Comparison of ENCODE assay signal across 8 cellular contexts in genomic region chr19:41860419-41861097, GRCh38. TPM values are rescaled to one million over a fixed set of nuclear protein-coding genes. Genes with fewer than 3 reads are reported as not detected.
DNase-seq lines count a peak whose midpoint lies in the region; ATAC-seq, FAIRE-seq and TF ChIP-seq lines count a peak whose summit lies in the region.

No MANE protein-coding gene starts in this region.

- TF ChIP-seq CTCF in CD8-positive, alpha-beta T cell (IDR thresholded peaks at IDR 0.05): no peak
- no peak for TF ChIP-seq CTCF in brain (conservative IDR thresholded peaks at IDR 0.05)
- TF ChIP-seq CTCF in HepG2 (CRISPR knock-in tag; IDR thresholded peaks at IDR 0.05): no peak
- no peak for TF ChIP-seq CTCF in thoracic aorta (IDR thresholded peaks at IDR 0.05)

- peak in 3 of 7 experiments; percentile 23 to 43 (median 27) for DNase-seq in CD8-positive, alpha-beta T cell
- DNase-seq in Karpas-422 (peak; percentile 61), HepG2 (ENCODE audit: low spot score) (no peak), thoracic aorta (ENCODE audit: low spot score) (no peak), RKO (ENCODE audit: low spot score) (no peak), AML-193 (lab: John Stamatoyannopoulos, UW) (no peak), medulla oblongata (ENCODE audit: extremely low spot score) (no peak)

- peak overlapping the region; percentile 94 for H3K4me3 Mint-ChIP-seq in CD8-positive, alpha-beta T cell
- peak overlapping the region; percentile 93 to 98 (median 95) for H3K4me3 Mint-ChIP-seq in brain

- TF ChIP-seq RAD21 in HepG2 (CRISPR knock-in tag; IDR thresholded peaks at IDR 0.05): no peak

- H3K79me2 ChIP-seq in Karpas-422 (ENCODE audit: low read length) (peaks cover 45% of the 10 kb centered on the region), HepG2 (ENCODE audit: insufficient read depth, low read length) (peaks cover 54% of the 10 kb centered on the region)

- H3K4me2 ChIP-seq in Karpas-422 (ENCODE audit: low read depth, low read length, poor library complexity, severe bottlenecking) (peak overlapping the region; percentile 81), HepG2 (ENCODE audit: low read depth, low read length) (peak overlapping the region; percentile 87)

- in situ Hi-C loops in HepG2 (cut with HindIII; ENCODE audit: extremely low pct_ligation_motif_present, low pct_unique_long_range_greater_than_20kb): no loop called here

- WGBS in HepG2 (ENCODE audit: low lambda C conversion rate): 1% methylated on average over 14 of the region's 45 CpGs

- no peaks in the 10 kb centered on the region for H3K9me3 Mint-ChIP-seq in CD8-positive, alpha-beta T cell
- no peaks in the 10 kb centered on the region for H3K9me3 Mint-ChIP-seq in brain

- peaks cover 53% of the 10 kb centered on the region for H3K4me1 Mint-ChIP-seq in CD8-positive, alpha-beta T cell (ENCODE audit: low read depth)
- H3K4me1 Mint-ChIP-seq in brain: peaks cover 45% of the 10 kb centered on the region

- POLR2A ChIA-PET in CD8-positive, alpha-beta T cell (lab: Charles Lee): interaction anchor here (0.7 to 4.7 kb wide), 20 partner anchors 8 to 174 kb away, joined by 3 to 120 read pairs (median 7); partner anchors contain the start of genes ARHGEF1, ERFL and RABAC1
- POLR2A ChIA-PET in HepG2 (lab: Yijun Ruan, JAX): interaction anchor here (0.7 to 3.6 kb wide), 13 partner anchors 10 to 668 kb away, joined by 3 to 72 read pairs (median 5); partner anchors contain the start of genes CEACAM1, DMAC2, HNRNPUL1 and RABAC1

- no peak for FAIRE-seq in HepG2 (lab: Jason Lieb, UNC)

- peak overlapping the region; percentile 93 for H3K27ac Mint-ChIP-seq in CD8-positive, alpha-beta T cell
- H3K27ac Mint-ChIP-seq in brain: peak overlapping the region; percentile 92 to 97 (median 95)

- CTCF ChIA-PET in CD8-positive, alpha-beta T cell (lab: Charles Lee): interaction anchor here (0.9 to 4.6 kb wide), 18 partner anchors 8 to 97 kb away, joined by 3 to 56 read pairs (median 6); partner anchors contain the start of genes ARHGEF1, CD79A and ERFL
- CTCF ChIA-PET in HepG2 (lab: Yijun Ruan, JAX; ENCODE audit: low intra/inter-chr PET ratio, low total read pairs): no interaction called here

- no peak for ATAC-seq in CD8-positive, alpha-beta T cell
- ATAC-seq in HepG2 (no peak), thoracic aorta (ENCODE audit: insufficient number of reproducible peaks, low FRiP score, low read depth) (no peak)

- H3K36me3 Mint-ChIP-seq in CD8-positive, alpha-beta T cell: peaks cover 51% of the 10 kb centered on the region
- H3K36me3 Mint-ChIP-seq in brain: peaks cover 51% of the 10 kb centered on the region

- H3K9ac ChIP-seq in Karpas-422 (ENCODE audit: low read length): peak overlapping the region; percentile 100
- H3K9ac ChIP-seq in HepG2 (ENCODE audit: insufficient read depth, low read depth, low read length): peak overlapping the region; percentile 99

- H3K9me2 ChIP-seq in Karpas-422 (replicated peaks; ENCODE audit: insufficient read depth, low read length): no peaks in the 10 kb centered on the region

- intact Hi-C loops in CD8-positive, alpha-beta T cell (cut with DNase I, micrococcal nuclease): loop anchor here (1.0 kb wide), 4 partner anchors 11 to 27 kb away; no protein-coding TSS in a partner anchor
- intact Hi-C loops in HepG2 (cut with micrococcal nuclease; ENCODE audit: unreplicated experiment): no loop called here

- no peak overlapping the region for H2AFZ ChIP-seq in Karpas-422 (ENCODE audit: low read length)
- H2AFZ ChIP-seq in HepG2 (ENCODE audit: low read length): no peak overlapping the region

- no peaks in the 10 kb centered on the region for H3K27me3 ChIP-seq in CD8-positive, alpha-beta T cell (ENCODE audit: insufficient read depth, low read length)
- H3K27me3 ChIP-seq in Karpas-422 (ENCODE audit: low read length) (no peaks in the 10 kb centered on the region), HepG2 (ENCODE audit: control insufficient read depth in 1 of 2, insufficient read depth in 2 of 2, low read length in 2 of 2) (peaks cover 0 to 4% of the 10 kb centered on the region in 2 experiments; a peak in 1 of 5 replicates), thoracic aorta (replicated peaks; ENCODE audit: insufficient read depth) (no peaks in the 10 kb centered on the region)

- BruUV-seq in HepG2 (replicated peaks; lab: Mats Ljungman, UMichigan): no TSS peak

- peaks cover 52% of the 10 kb centered on the region for H3K4me1 ChIP-seq in CD8-positive, alpha-beta T cell (ENCODE audit: insufficient read depth, low read length)
- H3K4me1 ChIP-seq in Karpas-422 (ENCODE audit: low read length) (peaks cover 47% of the 10 kb centered on the region), HepG2 (ENCODE audit: insufficient read depth, low read length) (peaks cover 52% of the 10 kb centered on the region), thoracic aorta (ENCODE audit: control insufficient read depth in 1 of 2, low read depth in 2 of 2) (peaks cover 22 to 30% of the 10 kb centered on the region in 2 donors)

- H3K4me3 ChIP-seq in CD8-positive, alpha-beta T cell (ENCODE audit: low read depth, low read length): peak overlapping the region; percentile 92
- peak overlapping the region; percentile 96 for H3K4me3 ChIP-seq in Karpas-422 (ENCODE audit: low read length)
- peak overlapping the region; percentile 85 to 99 (median 95) for H3K4me3 ChIP-seq in HepG2 (replicated peaks in 1 of 3; ENCODE audit: insufficient read depth in 1 of 3, low read depth in 2 of 3, low read length in 3 of 3)
- H3K4me3 ChIP-seq in thoracic aorta: peak overlapping the region; percentile 96

- H3K36me3 ChIP-seq in CD8-positive, alpha-beta T cell (ENCODE audit: insufficient read depth, low read length): peaks cover 39% of the 10 kb centered on the region
- peaks cover 47% of the 10 kb centered on the region for H3K36me3 ChIP-seq in Karpas-422 (ENCODE audit: insufficient read depth, low read length)
- peaks cover 23 to 48% of the 10 kb centered on the region in 2 experiments for H3K36me3 ChIP-seq in HepG2 (replicated peaks in 1 of 2; ENCODE audit: control insufficient read depth in 1 of 2, insufficient read depth in 2 of 2, low read length in 2 of 2)
- peaks cover 36% of the 10 kb centered on the region for H3K36me3 ChIP-seq in thoracic aorta

- no peaks in the 10 kb centered on the region for H3K9me3 ChIP-seq in CD8-positive, alpha-beta T cell (ENCODE audit: low read length)
- no peaks in the 10 kb centered on the region for H3K9me3 ChIP-seq in Karpas-422 (ENCODE audit: low read length)
- H3K9me3 ChIP-seq in HepG2 (ENCODE audit: low read length): no peaks in the 10 kb centered on the region
- H3K9me3 ChIP-seq in thoracic aorta: no peaks in the 10 kb centered on the region

- TF ChIP-seq EP300 in HepG2 (IDR thresholded peaks at IDR 0.05; ENCODE audit: low read depth in 2 of 2, low read length in 2 of 2) (no peak), HepG2 (CRISPR knock-in tag; IDR thresholded peaks at IDR 0.05; ENCODE audit: borderline replicate concordance) (0 out of 2 replicates have a peak, but pooled peaks have one; percentile 16)

- H4K20me1 ChIP-seq in Karpas-422 (ENCODE audit: insufficient read depth, low read depth, low read length) (peaks cover 45% of the 10 kb centered on the region; the same call in 1 of the 2 replicates), HepG2 (ENCODE audit: insufficient read depth, low read length) (peaks cover 47% of the 10 kb centered on the region)

- peaks cover 4% of the 10 kb centered on the region for H3K27me3 Mint-ChIP-seq in CD8-positive, alpha-beta T cell (ENCODE audit: low read depth)
- H3K27me3 Mint-ChIP-seq in brain: peaks cover under 1% of the 10 kb centered on the region

- peak overlapping the region; percentile 79 for H3K27ac ChIP-seq in CD8-positive, alpha-beta T cell (ENCODE audit: low read depth, low read length)
- H3K27ac ChIP-seq in Karpas-422 (ENCODE audit: low read length) (peak overlapping the region; percentile 89), HepG2 (ENCODE audit: extremely low read length, insufficient read depth, low read length) (peak overlapping the region; percentile 84), thoracic aorta (peak overlapping the region; percentile 95)

- TF ChIP-seq POLR2A in HepG2 (IDR thresholded peaks at IDR 0.05; ENCODE audit: insufficient read depth in 1 of 2, low read depth in 2 of 2, low read length in 2 of 2): peak in 1 of 2 experiments; percentile 6; a peak in 1 of 4 replicates

RNA-seq across cellular contexts. Expression of gene RPS19, which starts 0.5 kb away (rescaled TPM):
- 1,000 to 10,000 TPM; 3,663 to 3,781 TPM for total RNA-seq in CD8-positive, alpha-beta T cell
- 2,482 and 3,478 TPM in 2 replicates for total RNA-seq in Karpas-422 (2014; rRNA removed; shearing (Covaris generic); ENCODE audit: low replicate concordance)
- polyA plus RNA-seq in brain (ENCODE audit: insufficient read depth, low read depth, low replicate concordance) (3,429 TPM), HepG2 (2011; rRNA removed) (1,633 and 1,983 TPM in 2 replicates)
- total RNA-seq in HepG2 (2016; rRNA removed; fragmentation: Illumina TruSeq; extraction: Trizol) (4,758 and 5,028 TPM in 2 replicates), thoracic aorta (100 to 1,000 TPM; 347 to 429 TPM)
- total RNA-seq in HepG2 (2016; cell fraction: cytosol; rRNA removed; fragmentation: Illumina TruSeq; extraction: Trizol; ENCODE audit: low read depth): 8,990 and 9,707 TPM in 2 replicates
- total RNA-seq in HepG2 (2016; cell fraction: insoluble cytoplasmic fraction; rRNA removed; fragmentation: Illumina TruSeq; extraction: Trizol): 4,892 and 5,330 TPM in 2 replicates
- 12,897 and 13,497 TPM in 2 replicates for total RNA-seq in HepG2 (2016; cell fraction: membrane; rRNA removed; fragmentation: Illumina TruSeq; extraction: Trizol)
- total RNA-seq in HepG2 (2016; cell fraction: nucleus; rRNA removed; fragmentation: Illumina TruSeq; extraction: Trizol): 1,659 and 1,838 TPM in 2 replicates
- 4,354 and 8,495 TPM in 2 replicates for polyA plus RNA-seq in HepG2 (2011; cell fraction: cytosol; rRNA removed)
- 1,845 and 2,001 TPM in 2 replicates for polyA plus RNA-seq in HepG2 (2011; cell fraction: nucleus; rRNA removed)
- 3,093 and 4,312 TPM in 2 replicates for polyA plus RNA-seq in HepG2 (2012)
- polyA plus RNA-seq in HepG2 (2016; cell fraction: cytosol; fragmentation: Illumina TruSeq; extraction: Trizol; ENCODE audit: low read depth): 10,211 and 10,944 TPM in 2 replicates
- 4,747 and 4,833 TPM in 2 replicates for polyA plus RNA-seq in HepG2 (2016; cell fraction: insoluble cytoplasmic fraction; fragmentation: Illumina TruSeq; extraction: Trizol; ENCODE audit: low read depth)
- 11,477 and 11,931 TPM in 2 replicates for polyA plus RNA-seq in HepG2 (2016; cell fraction: membrane; fragmentation: Illumina TruSeq; extraction: Trizol; ENCODE audit: low read depth)
- polyA plus RNA-seq in HepG2 (2016; cell fraction: nucleus; fragmentation: Illumina TruSeq; extraction: Trizol; ENCODE audit: insufficient read depth, low read depth): 2,975 and 3,175 TPM in 2 replicates
- 958 and 1,242 TPM in 2 replicates for polyA minus RNA-seq in HepG2 (2011; rRNA and poly(A)+ RNA removed; ENCODE audit: low replicate concordance)
- polyA minus RNA-seq in HepG2 (2011; cell fraction: cytosol; rRNA and poly(A)+ RNA removed): 1,380 TPM in 2 replicates
- polyA minus RNA-seq in HepG2 (2011; cell fraction: nucleus; rRNA and poly(A)+ RNA removed): 385 and 466 TPM in 2 replicates

RNA-seq across cellular contexts. Expression of gene DMRTC2, which starts 15.7 kb away (rescaled TPM):
- total RNA-seq in CD8-positive, alpha-beta T cell: not detected
- not detected in 2 replicates for total RNA-seq in Karpas-422 (2014; rRNA removed; shearing (Covaris generic); ENCODE audit: low replicate concordance)
- polyA plus RNA-seq in brain (ENCODE audit: insufficient read depth, low read depth, low replicate concordance): not detected
- not detected in 2 replicates for total RNA-seq in HepG2 (2016; rRNA removed; fragmentation: Illumina TruSeq; extraction: Trizol)
- not detected in 2 replicates for total RNA-seq in HepG2 (2016; cell fraction: cytosol; rRNA removed; fragmentation: Illumina TruSeq; extraction: Trizol; ENCODE audit: low read depth)
- total RNA-seq in HepG2 (2016; cell fraction: insoluble cytoplasmic fraction; rRNA removed; fragmentation: Illumina TruSeq; extraction: Trizol): not detected in 2 replicates
- total RNA-seq in HepG2 (2016; cell fraction: membrane; rRNA removed; fragmentation: Illumina TruSeq; extraction: Trizol): not detected in 2 replicates
- total RNA-seq in HepG2 (2016; cell fraction: nucleus; rRNA removed; fragmentation: Illumina TruSeq; extraction: Trizol): not detected in 2 replicates
- not detected in 2 replicates for polyA plus RNA-seq in HepG2 (2011; rRNA removed)
- polyA plus RNA-seq in HepG2 (2011; cell fraction: cytosol; rRNA removed): not detected in 2 replicates
- not detected in 2 replicates for polyA plus RNA-seq in HepG2 (2011; cell fraction: nucleus; rRNA removed)
- not detected in 2 replicates for polyA plus RNA-seq in HepG2 (2012)
- polyA plus RNA-seq in HepG2 (2016; cell fraction: cytosol; fragmentation: Illumina TruSeq; extraction: Trizol; ENCODE audit: low read depth): not detected in 2 replicates
- not detected in 2 replicates for polyA plus RNA-seq in HepG2 (2016; cell fraction: insoluble cytoplasmic fraction; fragmentation: Illumina TruSeq; extraction: Trizol; ENCODE audit: low read depth)
- polyA plus RNA-seq in HepG2 (2016; cell fraction: membrane; fragmentation: Illumina TruSeq; extraction: Trizol; ENCODE audit: low read depth): not detected in 2 replicates
- polyA plus RNA-seq in HepG2 (2016; cell fraction: nucleus; fragmentation: Illumina TruSeq; extraction: Trizol; ENCODE audit: insufficient read depth, low read depth): not detected in 2 replicates
- polyA minus RNA-seq in HepG2 (2011; rRNA and poly(A)+ RNA removed; ENCODE audit: low replicate concordance): not detected in 2 replicates
- polyA minus RNA-seq in HepG2 (2011; cell fraction: cytosol; rRNA and poly(A)+ RNA removed): not detected in 2 replicates
- polyA minus RNA-seq in HepG2 (2011; cell fraction: nucleus; rRNA and poly(A)+ RNA removed): not detected in 2 replicates
- total RNA-seq in thoracic aorta: not detected

RNA-seq across cellular contexts. Expression of gene LYPD4, which starts 16.1 kb away (rescaled TPM):
- not detected for total RNA-seq in CD8-positive, alpha-beta T cell
- total RNA-seq in Karpas-422 (2014; rRNA removed; shearing (Covaris generic); ENCODE audit: low replicate concordance): not detected in 2 replicates
- polyA plus RNA-seq in brain (ENCODE audit: insufficient read depth, low read depth, low replicate concordance) (not detected), HepG2 (2011; rRNA removed) (not detected in 2 replicates)
- total RNA-seq in HepG2 (2016; rRNA removed; fragmentation: Illumina TruSeq; extraction: Trizol) (not detected in 2 replicates), thoracic aorta (not detected)
- total RNA-seq in HepG2 (2016; cell fraction: cytosol; rRNA removed; fragmentation: Illumina TruSeq; extraction: Trizol; ENCODE audit: low read depth): not detected in 2 replicates
- not detected in 2 replicates for total RNA-seq in HepG2 (2016; cell fraction: insoluble cytoplasmic fraction; rRNA removed; fragmentation: Illumina TruSeq; extraction: Trizol)
- not detected in 2 replicates for total RNA-seq in HepG2 (2016; cell fraction: membrane; rRNA removed; fragmentation: Illumina TruSeq; extraction: Trizol)
- not detected in 2 replicates for total RNA-seq in HepG2 (2016; cell fraction: nucleus; rRNA removed; fragmentation: Illumina TruSeq; extraction: Trizol)
- polyA plus RNA-seq in HepG2 (2011; cell fraction: cytosol; rRNA removed): not detected in 2 replicates
- polyA plus RNA-seq in HepG2 (2011; cell fraction: nucleus; rRNA removed): not detected in 2 replicates
- polyA plus RNA-seq in HepG2 (2012): not detected in 2 replicates
- polyA plus RNA-seq in HepG2 (2016; cell fraction: cytosol; fragmentation: Illumina TruSeq; extraction: Trizol; ENCODE audit: low read depth): not detected in 2 replicates
- not detected in 2 replicates for polyA plus RNA-seq in HepG2 (2016; cell fraction: insoluble cytoplasmic fraction; fragmentation: Illumina TruSeq; extraction: Trizol; ENCODE audit: low read depth)
- polyA plus RNA-seq in HepG2 (2016; cell fraction: membrane; fragmentation: Illumina TruSeq; extraction: Trizol; ENCODE audit: low read depth): not detected in 2 replicates
- not detected in 2 replicates for polyA plus RNA-seq in HepG2 (2016; cell fraction: nucleus; fragmentation: Illumina TruSeq; extraction: Trizol; ENCODE audit: insufficient read depth, low read depth)
- not detected in 2 replicates for polyA minus RNA-seq in HepG2 (2011; rRNA and poly(A)+ RNA removed; ENCODE audit: low replicate concordance)
- polyA minus RNA-seq in HepG2 (2011; cell fraction: cytosol; rRNA and poly(A)+ RNA removed): not detected in 2 replicates
- polyA minus RNA-seq in HepG2 (2011; cell fraction: nucleus; rRNA and poly(A)+ RNA removed): not detected in 2 replicates

RNA-seq across cellular contexts. Expression of gene CD79A, which starts 16.5 kb away (rescaled TPM):
- total RNA-seq in CD8-positive, alpha-beta T cell: 10 to 100 TPM; 19.5 to 19.6 TPM
- total RNA-seq in Karpas-422 (2014; rRNA removed; shearing (Covaris generic); ENCODE audit: low replicate concordance): 970 and 1,036 TPM in 2 replicates
- polyA plus RNA-seq in brain (ENCODE audit: insufficient read depth, low read depth, low replicate concordance) (0.49 TPM), HepG2 (2011; rRNA removed) (0.24 and 0.30 TPM in 2 replicates)
- total RNA-seq in HepG2 (2016; rRNA removed; fragmentation: Illumina TruSeq; extraction: Trizol) (0.27 and 0.33 TPM in 2 replicates), thoracic aorta (not detected)
- 0.26 and 0.51 TPM in 2 replicates for total RNA-seq in HepG2 (2016; cell fraction: cytosol; rRNA removed; fragmentation: Illumina TruSeq; extraction: Trizol; ENCODE audit: low read depth)
- total RNA-seq in HepG2 (2016; cell fraction: insoluble cytoplasmic fraction; rRNA removed; fragmentation: Illumina TruSeq; extraction: Trizol): 0.24 and 0.37 TPM in 2 replicates
- 0.62 TPM in 1 of 2 replicates, not detected in the other for total RNA-seq in HepG2 (2016; cell fraction: membrane; rRNA removed; fragmentation: Illumina TruSeq; extraction: Trizol)
- 0.40 TPM in 1 of 2 replicates, not detected in the other for total RNA-seq in HepG2 (2016; cell fraction: nucleus; rRNA removed; fragmentation: Illumina TruSeq; extraction: Trizol)
- polyA plus RNA-seq in HepG2 (2011; cell fraction: cytosol; rRNA removed): 0.44 and 0.52 TPM in 2 replicates
- polyA plus RNA-seq in HepG2 (2011; cell fraction: nucleus; rRNA removed): 0.31 and 0.51 TPM in 2 replicates
- polyA plus RNA-seq in HepG2 (2012): 0.25 TPM in 1 of 2 replicates, not detected in the other
- polyA plus RNA-seq in HepG2 (2016; cell fraction: cytosol; fragmentation: Illumina TruSeq; extraction: Trizol; ENCODE audit: low read depth): 0.21 and 0.44 TPM in 2 replicates
- 0.49 and 0.52 TPM in 2 replicates for polyA plus RNA-seq in HepG2 (2016; cell fraction: insoluble cytoplasmic fraction; fragmentation: Illumina TruSeq; extraction: Trizol; ENCODE audit: low read depth)
- polyA plus RNA-seq in HepG2 (2016; cell fraction: membrane; fragmentation: Illumina TruSeq; extraction: Trizol; ENCODE audit: low read depth): 0.69 and 1.1 TPM in 2 replicates
- polyA plus RNA-seq in HepG2 (2016; cell fraction: nucleus; fragmentation: Illumina TruSeq; extraction: Trizol; ENCODE audit: insufficient read depth, low read depth): 0.78 and 0.95 TPM in 2 replicates
- polyA minus RNA-seq in HepG2 (2011; rRNA and poly(A)+ RNA removed; ENCODE audit: low replicate concordance): 0.26 and 0.84 TPM in 2 replicates
- polyA minus RNA-seq in HepG2 (2011; cell fraction: cytosol; rRNA and poly(A)+ RNA removed): 0.49 TPM in 1 of 2 replicates, not detected in the other
- not detected in 2 replicates for polyA minus RNA-seq in HepG2 (2011; cell fraction: nucleus; rRNA and poly(A)+ RNA removed)

RNA-seq across cellular contexts. Expression of gene ARHGEF1, which starts 22.4 kb away (rescaled TPM):
- 1,000 to 10,000 TPM; 1,125 to 1,160 TPM for total RNA-seq in CD8-positive, alpha-beta T cell
- 136 and 137 TPM in 2 replicates for total RNA-seq in Karpas-422 (2014; rRNA removed; shearing (Covaris generic); ENCODE audit: low replicate concordance)
- polyA plus RNA-seq in brain (ENCODE audit: insufficient read depth, low read depth, low replicate concordance) (29.9 TPM), HepG2 (2011; rRNA removed) (33.1 and 33.7 TPM in 2 replicates)
- total RNA-seq in HepG2 (2016; rRNA removed; fragmentation: Illumina TruSeq; extraction: Trizol) (26.2 and 34.7 TPM in 2 replicates), thoracic aorta (100 to 1,000 TPM in 1 of 2 donors, 10 to 100 TPM in 1; 75.3 to 104 TPM)
- total RNA-seq in HepG2 (2016; cell fraction: cytosol; rRNA removed; fragmentation: Illumina TruSeq; extraction: Trizol; ENCODE audit: low read depth): 6.5 and 9.6 TPM in 2 replicates
- total RNA-seq in HepG2 (2016; cell fraction: insoluble cytoplasmic fraction; rRNA removed; fragmentation: Illumina TruSeq; extraction: Trizol): 16.1 and 36.8 TPM in 2 replicates
- total RNA-seq in HepG2 (2016; cell fraction: membrane; rRNA removed; fragmentation: Illumina TruSeq; extraction: Trizol): 10.4 and 11.0 TPM in 2 replicates
- total RNA-seq in HepG2 (2016; cell fraction: nucleus; rRNA removed; fragmentation: Illumina TruSeq; extraction: Trizol): 28.3 and 29.2 TPM in 2 replicates
- 20.2 and 33.5 TPM in 2 replicates for polyA plus RNA-seq in HepG2 (2011; cell fraction: cytosol; rRNA removed)
- 215 and 292 TPM in 2 replicates for polyA plus RNA-seq in HepG2 (2011; cell fraction: nucleus; rRNA removed)
- 33.2 and 34.0 TPM in 2 replicates for polyA plus RNA-seq in HepG2 (2012)
- 3.8 and 4.4 TPM in 2 replicates for polyA plus RNA-seq in HepG2 (2016; cell fraction: cytosol; fragmentation: Illumina TruSeq; extraction: Trizol; ENCODE audit: low read depth)
- polyA plus RNA-seq in HepG2 (2016; cell fraction: insoluble cytoplasmic fraction; fragmentation: Illumina TruSeq; extraction: Trizol; ENCODE audit: low read depth): 20.7 and 29.5 TPM in 2 replicates
- 7.4 and 8.4 TPM in 2 replicates for polyA plus RNA-seq in HepG2 (2016; cell fraction: membrane; fragmentation: Illumina TruSeq; extraction: Trizol; ENCODE audit: low read depth)
- polyA plus RNA-seq in HepG2 (2016; cell fraction: nucleus; fragmentation: Illumina TruSeq; extraction: Trizol; ENCODE audit: insufficient read depth, low read depth): 90.2 and 102 TPM in 2 replicates
- polyA minus RNA-seq in HepG2 (2011; rRNA and poly(A)+ RNA removed; ENCODE audit: low replicate concordance): 15.9 and 39.4 TPM in 2 replicates
- 16.3 and 26.4 TPM in 2 replicates for polyA minus RNA-seq in HepG2 (2011; cell fraction: cytosol; rRNA and poly(A)+ RNA removed)
- polyA minus RNA-seq in HepG2 (2011; cell fraction: nucleus; rRNA and poly(A)+ RNA removed): 29.6 and 31.9 TPM in 2 replicates
